3 cellular contexts compared by ENCODE assay signal in the genomic region with DNA sequence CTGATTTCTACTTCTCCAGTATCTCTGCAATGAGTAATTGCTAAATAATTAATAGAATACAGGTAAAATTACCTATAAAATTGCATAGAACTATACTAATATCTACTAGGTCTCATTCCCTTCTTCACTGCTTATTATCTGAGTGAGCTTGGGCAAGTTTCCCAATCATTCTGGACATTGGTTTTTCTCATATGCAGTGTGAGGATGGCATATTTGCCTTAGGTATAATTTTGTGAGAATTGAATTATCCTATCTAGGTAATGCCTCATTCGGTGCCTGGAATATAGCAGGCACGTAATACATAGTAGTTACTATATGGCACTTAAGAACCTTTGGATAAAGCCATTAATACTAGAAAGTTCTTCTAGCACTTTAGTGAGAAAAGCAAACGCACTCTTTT.
"Had no signal": no experiment of that assay in that cellular context is flagged by ENCODE, and none has a peak within 500 bp of the region (broad histone marks: within the 10 kb centered on the region; RNA-seq: fewer than 3 reads in every experiment).

No MANE protein-coding gene starts in this region.

- ATAC-seq: GM12878 had no signal

- DNase-seq: GDM1, GF-D8 had no signal

- H3K4me3 ChIP-seq: GM12878 had no signal
